In genomic region chr22:44999687-45000086, GRCh38 we compare ENCODE assay signal across 23 cellular contexts. TPM values are rescaled to one million over a fixed set of nuclear protein-coding genes. Genes with fewer than 3 reads are reported as not detected.
DNase-seq lines count a peak whose midpoint lies in the region; ATAC-seq, FAIRE-seq and TF ChIP-seq lines count a peak whose summit lies in the region.
"Had no signal": no experiment of that assay in that cellular context is flagged by ENCODE, and none has a peak within 500 bp of the region (broad histone marks: within the 10 kb centered on the region; RNA-seq: fewer than 3 reads in every experiment).

No MANE protein-coding gene starts in this region.

- H2AFZ ChIP-seq in HepG2 (ENCODE audit: low read length), result no peak overlapping the region
- H2AFZ ChIP-seq in trophoblast cell (ENCODE audit: insufficient read depth, low read length, poor library complexity), result no peak overlapping the region
- no peak overlapping the region for H2AFZ ChIP-seq in MM.1S (ENCODE audit: low read length)
- H2AFZ ChIP-seq: GM23248 had no signal

- FAIRE-seq in HepG2 (lab: Jason Lieb, UNC) (no peak), H54 (lab: Jason Lieb, UNC) (no peak)
- FAIRE-seq: A204.1, G401.6 had no signal

- no peak for TF ChIP-seq RAD21 in HepG2 (CRISPR knock-in tag; IDR thresholded peaks at IDR 0.05)

- intact Hi-C loops in HepG2 (cut with micrococcal nuclease; ENCODE audit: unreplicated experiment), result no loop called here
- intact Hi-C loops in right lobe of liver (cut with DNase I), result no loop called here

- ATAC-seq in HepG2 (no peak), right lobe of liver (no peak), GM21737 (IDR thresholded peaks at IDR 0.05; ENCODE audit: unreplicated experiment) (no peak)
- ATAC-seq: PC-3, SK-N-SH treated with all-trans-retinoic acid at 6 μM for 48 hours had no signal

- in situ Hi-C loops in HepG2 (cut with HindIII; ENCODE audit: extremely low pct_ligation_motif_present, low pct_unique_long_range_greater_than_20kb), result no loop called here

- no peaks in the 10 kb centered on the region for H3K79me1 ChIP-seq in trophoblast cell (ENCODE audit: low read length)

- 10% methylated on average over 8 of the region's 13 CpGs for WGBS in HepG2 (ENCODE audit: low lambda C conversion rate)
- 52% methylated on average over 8 of the region's 13 CpGs for WGBS in right lobe of liver (ENCODE audit: insufficient coverage, low coverage, low lambda C conversion rate, missing lambda C conversion rate)
- no CpG with 5 or more reads among the region's 13 CpGs for WGBS in trophoblast cell (ENCODE audit: extremely low coverage, insufficient coverage, insufficient read length)

- H3K27ac Mint-ChIP-seq in brain, result peak overlapping the region in 3 of 5 experiments; percentile 72 to 86 (median 76)
- H3K27ac Mint-ChIP-seq: HFFc6, IgD-negative memory B cell had no signal

- no peak overlapping the region for H3K4me2 ChIP-seq in HepG2 (ENCODE audit: low read depth, low read length)
- H3K4me2 ChIP-seq in trophoblast cell (ENCODE audit: low read length), result no peak overlapping the region
- no peak overlapping the region for H3K4me2 ChIP-seq in MM.1S (ENCODE audit: low read depth, low read length)

- H3K4me1 ChIP-seq in HepG2 (ENCODE audit: insufficient read depth, low read length) (no peaks in the 10 kb centered on the region), right lobe of liver (no peaks in the 10 kb centered on the region), HUES6 (ENCODE audit: control insufficient read depth, insufficient read depth, low read length) (peaks cover 42% of the 10 kb centered on the region), trophoblast cell (ENCODE audit: control insufficient read depth in 1 of 2, insufficient read depth in 2 of 2, low read length in 2 of 2) (peaks cover 0 to 2% of the 10 kb centered on the region in 2 experiments), MM.1S (ENCODE audit: low read length) (no peaks in the 10 kb centered on the region)

- no peak overlapping the region for H3K27ac ChIP-seq in HepG2 (ENCODE audit: extremely low read length, insufficient read depth, low read length)
- no peak overlapping the region for H3K27ac ChIP-seq in right lobe of liver
- H3K27ac ChIP-seq in HUES6 (ENCODE audit: low read depth, low read length), result peak overlapping the region; percentile 27; the same call in 1 of the 2 replicates
- no peak overlapping the region for H3K27ac ChIP-seq in trophoblast cell (ENCODE audit: low read depth, low read length)
- H3K27ac ChIP-seq in MM.1S (ENCODE audit: low read length), result no peak overlapping the region
- H3K27ac ChIP-seq: C4-2B, GM23248 had no signal

- TF ChIP-seq EP300 in HepG2 (IDR thresholded peaks at IDR 0.05; ENCODE audit: low read depth in 2 of 2, low read length in 2 of 2) (no peak), HepG2 (CRISPR knock-in tag; IDR thresholded peaks at IDR 0.05; ENCODE audit: borderline replicate concordance) (no peak)

- H4K20me1 ChIP-seq in HepG2 (ENCODE audit: insufficient read depth, low read length) (peaks cover 9% of the 10 kb centered on the region; the same call in 1 of the 2 replicates), MM.1S (ENCODE audit: insufficient read depth, low read length) (no peaks in the 10 kb centered on the region)

- no peaks in the 10 kb centered on the region for H3K36me3 ChIP-seq in HepG2 (replicated peaks in 1 of 2; ENCODE audit: control insufficient read depth in 1 of 2, insufficient read depth in 2 of 2, low read length in 2 of 2)
- no peaks in the 10 kb centered on the region for H3K36me3 ChIP-seq in right lobe of liver
- peaks cover 75% of the 10 kb centered on the region for H3K36me3 ChIP-seq in HUES6 (ENCODE audit: control insufficient read depth, insufficient read depth, low read length)
- peaks cover 0 to 2% of the 10 kb centered on the region in 2 experiments for H3K36me3 ChIP-seq in trophoblast cell (ENCODE audit: control insufficient read depth in 1 of 2, insufficient read depth in 2 of 2, low read length in 2 of 2)
- no peaks in the 10 kb centered on the region for H3K36me3 ChIP-seq in MM.1S (replicated peaks; ENCODE audit: insufficient read depth, low read length)

- H3K79me2 ChIP-seq in HepG2 (ENCODE audit: insufficient read depth, low read length) (no peaks in the 10 kb centered on the region), trophoblast cell (ENCODE audit: control insufficient read depth, insufficient read depth, low read length, poor library complexity) (peaks cover 5% of the 10 kb centered on the region), MM.1S (ENCODE audit: low read length) (no peaks in the 10 kb centered on the region)

- H3K9ac ChIP-seq in HepG2 (ENCODE audit: insufficient read depth, low read depth, low read length) (no peak overlapping the region), HUES6 (ENCODE audit: low read length) (no peak overlapping the region), trophoblast cell (ENCODE audit: low read length) (no peak overlapping the region), MM.1S (ENCODE audit: low read length) (no peak overlapping the region)
- H3K9ac ChIP-seq: GM23248 had no signal

- no peak overlapping the region for H3K14ac ChIP-seq in trophoblast cell (ENCODE audit: low read length)

- no peak overlapping the region for H3K23ac ChIP-seq in trophoblast cell (ENCODE audit: low read length)

- H4K12ac ChIP-seq in trophoblast cell (ENCODE audit: low read depth, low read length), result no peak overlapping the region

- no peak overlapping the region for H3K4ac ChIP-seq in trophoblast cell (ENCODE audit: low read depth, low read length)

- H3K9me3 ChIP-seq in HepG2 (ENCODE audit: low read length) (no peaks in the 10 kb centered on the region), right lobe of liver (no peaks in the 10 kb centered on the region), HUES6 (ENCODE audit: control insufficient read depth, insufficient read depth, low read depth, low read length) (no peaks in the 10 kb centered on the region), trophoblast cell (ENCODE audit: insufficient read depth, low read depth, low read length) (peaks cover 5% of the 10 kb centered on the region), MM.1S (replicated peaks; ENCODE audit: insufficient read depth, low read length) (no peaks in the 10 kb centered on the region)

- H2BK120ac ChIP-seq in trophoblast cell (ENCODE audit: insufficient read depth, low read length, poor library complexity), result no peak overlapping the region

- H3K4me3 Mint-ChIP-seq in brain, result no peak overlapping the region
- H3K4me3 Mint-ChIP-seq: HFFc6, IgD-negative memory B cell had no signal

- no peak overlapping the region for H3K4me3 ChIP-seq in HepG2 (replicated peaks in 1 of 3; ENCODE audit: insufficient read depth in 1 of 3, low read depth in 2 of 3, low read length in 3 of 3)
- H3K4me3 ChIP-seq in right lobe of liver, result no peak overlapping the region
- H3K4me3 ChIP-seq in HUES6 (ENCODE audit: low read depth, low read length), result no peak overlapping the region
- no peak overlapping the region for H3K4me3 ChIP-seq in trophoblast cell (ENCODE audit: low read depth, low read length)
- no peak overlapping the region for H3K4me3 ChIP-seq in MM.1S (ENCODE audit: low read length)
- H3K4me3 ChIP-seq: GM23248 had no signal

- POLR2A ChIA-PET in HepG2 (lab: Yijun Ruan, JAX), result no interaction called here

- TF ChIP-seq POLR2A in HepG2 (IDR thresholded peaks at IDR 0.05; ENCODE audit: insufficient read depth in 1 of 2, low read depth in 2 of 2, low read length in 2 of 2), result no peak
- TF ChIP-seq POLR2A in right lobe of liver (IDR thresholded peaks at IDR 0.05), result no peak
- no peak for TF ChIP-seq POLR2A in H54 (IDR thresholded peaks at IDR 0.05; ENCODE audit: low read depth, low read length)

- H4K91ac ChIP-seq in trophoblast cell (ENCODE audit: low read depth, low read length), result no peak overlapping the region

- H3K18ac ChIP-seq in trophoblast cell (ENCODE audit: low read length), result no peak overlapping the region

- peaks cover 50% of the 10 kb centered on the region for H3K36me3 Mint-ChIP-seq in brain
- H3K36me3 Mint-ChIP-seq: IgD-negative memory B cell had no signal

- peak overlapping the region; percentile 42 for H2BK5ac ChIP-seq in trophoblast cell (ENCODE audit: low read depth, low read length, poor library complexity)

- no peak overlapping the region for H2AK5ac ChIP-seq in trophoblast cell (ENCODE audit: low read length)

- H3K9me3 Mint-ChIP-seq in brain, result no peaks in the 10 kb centered on the region
- H3K9me3 Mint-ChIP-seq: HFFc6 had no signal

- H2BK12ac ChIP-seq in trophoblast cell (ENCODE audit: low read length), result no peak overlapping the region

- no peak overlapping the region for H4K8ac ChIP-seq in trophoblast cell (ENCODE audit: low read depth, low read length)

- no peaks in the 10 kb centered on the region for H3K27me3 Mint-ChIP-seq in brain

- BruUV-seq in HepG2 (replicated peaks; lab: Mats Ljungman, UMichigan), result no TSS peak

- no peaks in the 10 kb centered on the region for H3K9me2 ChIP-seq in MM.1S (replicated peaks; ENCODE audit: insufficient read depth, low read length)

- H3K4me1 Mint-ChIP-seq in brain, result peaks cover 100% of the 10 kb centered on the region
- H3K4me1 Mint-ChIP-seq: IgD-negative memory B cell had no signal

- DNase-seq in HepG2 (ENCODE audit: low spot score), result no peak
- DNase-seq in right lobe of liver, result no peak
- no peak for DNase-seq in trophoblast cell
- no peak for DNase-seq in H54 (ENCODE audit: insufficient read length, low spot score)
- DNase-seq in MM.1S, result no peak
- DNase-seq: GM23248, HFFc6, Kasumi-1, NCI-H1105, NCI-H1694, NCI-H2081 treated with DMSO at 0.1 percent for 48 hours, PC-3, RPMI8226, SIG-M5, T-helper 1 cell had no signal

- no peaks in the 10 kb centered on the region for H3F3A ChIP-seq in MM.1S (ENCODE audit: insufficient read depth, low read length)

- CTCF ChIA-PET in HepG2 (lab: Yijun Ruan, JAX; ENCODE audit: low intra/inter-chr PET ratio, low total read pairs), result no interaction called here

- H3K27me3 ChIP-seq in HepG2 (ENCODE audit: control insufficient read depth in 1 of 2, insufficient read depth in 2 of 2, low read length in 2 of 2) (peaks cover 14 to 79% of the 10 kb centered on the region in 2 experiments; a peak in 4 of 5 replicates), right lobe of liver (no peaks in the 10 kb centered on the region), HUES6 (ENCODE audit: control insufficient read depth, insufficient read depth, low read length) (no peaks in the 10 kb centered on the region), trophoblast cell (ENCODE audit: insufficient read depth, low read length) (no peaks in the 10 kb centered on the region), MM.1S (replicated peaks; ENCODE audit: insufficient read depth, low read length) (peaks cover 97% of the 10 kb centered on the region)

- TF ChIP-seq CTCF in HepG2 (CRISPR knock-in tag; IDR thresholded peaks at IDR 0.05), result no peak
- TF ChIP-seq CTCF in right lobe of liver (IDR thresholded peaks at IDR 0.05), result no peak
- TF ChIP-seq CTCF in brain (conservative IDR thresholded peaks at IDR 0.05), result no peak
- no peak for TF ChIP-seq CTCF in MM.1S (IDR thresholded peaks at IDR 0.05; ENCODE audit: low read length)

RNA-seq across cellular contexts. Expression of gene PHF21B, which starts 10.1 kb away (rescaled TPM):
- total RNA-seq in HepG2 (2016; rRNA removed; fragmentation: Illumina TruSeq; extraction: Trizol), result not detected in 2 replicates
- total RNA-seq in HepG2 (2016; cell fraction: cytosol; rRNA removed; fragmentation: Illumina TruSeq; extraction: Trizol; ENCODE audit: low read depth), result not detected in 2 replicates
- not detected in 2 replicates for total RNA-seq in HepG2 (2016; cell fraction: insoluble cytoplasmic fraction; rRNA removed; fragmentation: Illumina TruSeq; extraction: Trizol)
- total RNA-seq in HepG2 (2016; cell fraction: membrane; rRNA removed; fragmentation: Illumina TruSeq; extraction: Trizol), result not detected in 2 replicates
- total RNA-seq in HepG2 (2016; cell fraction: nucleus; rRNA removed; fragmentation: Illumina TruSeq; extraction: Trizol), result not detected in 2 replicates
- not detected in 2 replicates for polyA plus RNA-seq in HepG2 (2011; rRNA removed)
- polyA plus RNA-seq in HepG2 (2011; cell fraction: cytosol; rRNA removed), result not detected in 2 replicates
- polyA plus RNA-seq in HepG2 (2011; cell fraction: nucleus; rRNA removed), result not detected in 2 replicates
- polyA plus RNA-seq in HepG2 (2012), result not detected in 2 replicates
- not detected in 2 replicates for polyA plus RNA-seq in HepG2 (2016; cell fraction: cytosol; fragmentation: Illumina TruSeq; extraction: Trizol; ENCODE audit: low read depth)
- not detected in 2 replicates for polyA plus RNA-seq in HepG2 (2016; cell fraction: insoluble cytoplasmic fraction; fragmentation: Illumina TruSeq; extraction: Trizol; ENCODE audit: low read depth)
- polyA plus RNA-seq in HepG2 (2016; cell fraction: membrane; fragmentation: Illumina TruSeq; extraction: Trizol; ENCODE audit: low read depth), result not detected in 2 replicates
- polyA plus RNA-seq in HepG2 (2016; cell fraction: nucleus; fragmentation: Illumina TruSeq; extraction: Trizol; ENCODE audit: insufficient read depth, low read depth), result not detected in 2 replicates
- polyA minus RNA-seq in HepG2 (2011; rRNA and poly(A)+ RNA removed; ENCODE audit: low replicate concordance), result 0.05 TPM in 1 of 2 replicates, not detected in the other
- not detected in 2 replicates for polyA minus RNA-seq in HepG2 (2011; cell fraction: cytosol; rRNA and poly(A)+ RNA removed)
- polyA minus RNA-seq in HepG2 (2011; cell fraction: nucleus; rRNA and poly(A)+ RNA removed), result not detected in 2 replicates
- total RNA-seq in right lobe of liver, result not detected
- polyA plus RNA-seq in brain (ENCODE audit: insufficient read depth, low read depth, low replicate concordance), result 8.2 TPM
- 2.3 and 2.4 TPM in 2 replicates for polyA plus RNA-seq in trophoblast cell (2013)
- total RNA-seq: GM23248, HFFc6, PC-3 had no signal
- polyA plus RNA-seq: GM23248, IgD-negative memory B cell had no signal
